31 cellular contexts compared by ENCODE assay signal in the genomic region with DNA sequence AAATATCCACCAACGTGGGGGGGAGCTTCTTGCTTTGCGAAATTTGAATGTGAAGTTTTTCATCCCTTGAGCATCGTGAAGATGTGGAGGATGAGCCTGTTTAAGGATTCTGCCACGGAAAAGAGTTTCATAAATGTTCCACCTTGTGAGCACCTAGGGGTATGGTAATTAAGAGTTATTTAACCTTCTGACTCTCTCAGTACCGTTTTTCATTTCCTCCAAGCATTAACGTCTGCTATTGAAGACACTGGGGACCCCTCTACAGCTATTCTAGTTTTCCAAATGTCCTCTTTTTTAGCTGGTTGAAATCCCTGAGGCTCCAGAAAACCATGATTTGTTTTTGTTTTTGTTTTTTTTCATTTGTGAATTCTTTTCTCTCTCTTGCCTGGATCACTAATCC.
"Had no signal": no experiment of that assay in that cellular context is flagged by ENCODE, and none has a peak within 500 bp of the region (broad histone marks: within the 10 kb centered on the region; RNA-seq: fewer than 3 reads in every experiment).

No MANE protein-coding gene starts in this region.

- H3K4me1 Mint-ChIP-seq: activated CD4-positive, alpha-beta memory T cell treated with anti-CD3 and anti-CD28 coated beads, Interleukin-2, amount 10 ng/mL, durations not matched to agents 7 days and 5 days; activated naive CD4-positive, alpha-beta T cell treated with anti-CD3 and anti-CD28 coated beads, Interleukin-2, amount 10 ng/mL, durations not matched to agents 7 days and 5 days; central memory CD8-positive, alpha-beta T cell; WTC11 had no signal

- H3K36me3 ChIP-seq: brain microvascular endothelial cell, gastrocnemius medialis, heart right ventricle had no signal

- ATAC-seq: activated naive CD4-positive, alpha-beta T cell treated with anti-CD3 and anti-CD28 coated beads, Interleukin-2, amount 50 U/mL, for 72 hours; activated T-cell treated with anti-CD3 and anti-CD28 coated beads, Interleukin-2, amount 50 U/mL, for 72 hours; esophagus mucosa; foreskin keratinocyte; heart right ventricle; WTC11 had no signal

- H3K27ac Mint-ChIP-seq: activated CD4-positive, alpha-beta memory T cell treated with anti-CD3 and anti-CD28 coated beads, Interleukin-2, amount 10 ng/mL, durations not matched to agents 7 days and 5 days; activated CD4-positive, alpha-beta T cell treated with anti-CD3 and anti-CD28 coated beads, Interleukin-2, amount 10 ng/mL, durations not matched to agents 7 days and 5 days; activated naive CD4-positive, alpha-beta T cell treated with anti-CD3 and anti-CD28 coated beads, Interleukin-2, amount 10 ng/mL, durations not matched to agents 7 days and 5 days; activated naive CD4-positive, alpha-beta T cell treated with anti-CD3 and anti-CD28 coated beads, Interleukin-2, amount 50 U/mL, for 72 hours; activated naive CD8-positive, alpha-beta T cell treated with anti-CD3 and anti-CD28 coated beads, Interleukin-2, amount 10 ng/mL, durations not matched to agents 7 days and 5 days; activated T-cell treated with anti-CD3 and anti-CD28 coated beads, Interleukin-2, amount 50 U/mL, for 24 hours; activated T-cell treated with anti-CD3 and anti-CD28 coated beads, Interleukin-2, amount 50 U/mL, for 72 hours; dendritic cell treated with granulocyte-macrophage colony-stimulating factor and Interleukin-4, amounts not matched to agents 40 ng/mL and 50 ng/mL, for 4 days; endodermal cell; WTC11 had no signal

- H3K27ac ChIP-seq: brain microvascular endothelial cell, coronary artery, foreskin keratinocyte, gastrocnemius medialis, heart right ventricle had no signal

- H3K4me3 Mint-ChIP-seq: activated CD4-positive, alpha-beta memory T cell treated with anti-CD3 and anti-CD28 coated beads, Interleukin-2, amount 10 ng/mL, durations not matched to agents 7 days and 5 days; activated CD4-positive, alpha-beta T cell treated with anti-CD3 and anti-CD28 coated beads, Interleukin-2, amount 10 ng/mL, durations not matched to agents 7 days and 5 days; activated naive CD4-positive, alpha-beta T cell treated with anti-CD3 and anti-CD28 coated beads, Interleukin-2, amount 10 ng/mL, durations not matched to agents 7 days and 5 days; activated naive CD8-positive, alpha-beta T cell treated with anti-CD3 and anti-CD28 coated beads, Interleukin-2, amount 10 ng/mL, durations not matched to agents 7 days and 5 days; activated T-cell treated with anti-CD3 and anti-CD28 coated beads, Interleukin-2, amount 50 U/mL, for 24 hours; activated T-cell treated with anti-CD3 and anti-CD28 coated beads, Interleukin-2, amount 50 U/mL, for 72 hours; central memory CD8-positive, alpha-beta T cell; dendritic cell treated with granulocyte-macrophage colony-stimulating factor and Interleukin-4, amounts not matched to agents 40 ng/mL and 50 ng/mL, for 4 days; endodermal cell; WTC11 had no signal

- H3K4me3 ChIP-seq: coronary artery, dorsolateral prefrontal cortex, gastrocnemius medialis, heart right ventricle had no signal

- DNase-seq: activated CD4-positive, alpha-beta memory T cell treated with anti-CD3 and anti-CD28 coated beads, Interleukin-2, amount 10 ng/mL, durations not matched to agents 7 days and 5 days; activated CD4-positive, alpha-beta T cell treated with anti-CD3 and anti-CD28 coated beads for 1 hour; activated CD4-positive, alpha-beta T cell treated with anti-CD3 and anti-CD28 coated beads for 4 hours; activated CD4-positive, alpha-beta T cell treated with anti-CD3 and anti-CD28 coated beads, Interleukin-2, amount 10 ng/mL, durations not matched to agents 7 days and 5 days; activated CD4-positive, alpha-beta T cell treated with anti-CD3 and anti-CD28 coated beads, Interleukin-2, amount 50 U/mL, for 4 hours; activated CD8-positive, alpha-beta memory T cell treated with anti-CD3 and anti-CD28 coated beads, Interleukin-2, amount 50 U/mL, for 48 hours; activated gamma-delta T cell; activated naive CD4-positive, alpha-beta T cell; activated naive CD4-positive, alpha-beta T cell treated with anti-CD3 and anti-CD28 coated beads, Interleukin-2, amount 10 ng/mL, durations not matched to agents 7 days and 5 days; activated naive CD8-positive, alpha-beta T cell treated with anti-CD3 and anti-CD28 coated beads, Interleukin-2, amount 10 ng/mL, durations not matched to agents 7 days and 5 days; activated T-cell treated with anti-CD3 and anti-CD28 coated beads for 4 hours; activated T-cell treated with anti-CD3 and anti-CD28 coated beads, Interleukin-2, amount 50 U/mL, for 24 hours; activated T-cell treated with anti-CD3 and anti-CD28 coated beads, Interleukin-2, amount 50 U/mL, for 72 hours; amniotic stem cell; anterior cingulate cortex; brain microvascular endothelial cell; dorsolateral prefrontal cortex; effector memory CD4-positive, alpha-beta T cell; foreskin keratinocyte; gastrocnemius medialis; heart right ventricle; T-helper 2 cell had no signal

- H3K4me1 ChIP-seq: foreskin keratinocyte had no signal

- H3K27me3 ChIP-seq: brain microvascular endothelial cell, dorsolateral prefrontal cortex, gastrocnemius medialis had no signal

- H3K9me3 Mint-ChIP-seq: activated CD4-positive, alpha-beta memory T cell treated with anti-CD3 and anti-CD28 coated beads, Interleukin-2, amount 10 ng/mL, durations not matched to agents 7 days and 5 days; activated CD4-positive, alpha-beta T cell treated with anti-CD3 and anti-CD28 coated beads, Interleukin-2, amount 10 ng/mL, durations not matched to agents 7 days and 5 days; activated naive CD4-positive, alpha-beta T cell treated with anti-CD3 and anti-CD28 coated beads, Interleukin-2, amount 10 ng/mL, durations not matched to agents 7 days and 5 days; activated naive CD4-positive, alpha-beta T cell treated with anti-CD3 and anti-CD28 coated beads, Interleukin-2, amount 50 U/mL, for 72 hours; activated naive CD8-positive, alpha-beta T cell treated with anti-CD3 and anti-CD28 coated beads, Interleukin-2, amount 10 ng/mL, durations not matched to agents 7 days and 5 days; activated T-cell treated with anti-CD3 and anti-CD28 coated beads, Interleukin-2, amount 50 U/mL, for 24 hours; activated T-cell treated with anti-CD3 and anti-CD28 coated beads, Interleukin-2, amount 50 U/mL, for 72 hours; central memory CD8-positive, alpha-beta T cell; dendritic cell treated with granulocyte-macrophage colony-stimulating factor and Interleukin-4, amounts not matched to agents 40 ng/mL and 50 ng/mL, for 4 days; endodermal cell; WTC11 had no signal

- FAIRE-seq: astrocyte, bronchial epithelial cell had no signal

- H3K27me3 Mint-ChIP-seq: dendritic cell treated with granulocyte-macrophage colony-stimulating factor and Interleukin-4, amounts not matched to agents 40 ng/mL and 50 ng/mL, for 4 days had no signal

- H3K9me3 ChIP-seq: gastrocnemius medialis, heart right ventricle had no signal

- H3K36me3 Mint-ChIP-seq: activated naive CD4-positive, alpha-beta T cell treated with anti-CD3 and anti-CD28 coated beads, Interleukin-2, amount 10 ng/mL, durations not matched to agents 7 days and 5 days; activated naive CD4-positive, alpha-beta T cell treated with anti-CD3 and anti-CD28 coated beads, Interleukin-2, amount 50 U/mL, for 72 hours; activated naive CD8-positive, alpha-beta T cell treated with anti-CD3 and anti-CD28 coated beads, Interleukin-2, amount 10 ng/mL, durations not matched to agents 7 days and 5 days; WTC11 had no signal
